ENCODE assay signal across 1 cellular context in genomic region chr10:95480901-95481491, GRCh38.
TF ChIP-seq lines count a peak whose summit lies in the region.

No MANE protein-coding gene starts in this region.

TF ChIP-seq in WTC11, 78 proteins besides CTCF, POLR2A, EP300 and RAD21 (continued from another document):
- no peak for TF ChIP-seq ARID4B (CRISPR knock-in tag; IDR thresholded peaks at IDR 0.05; ENCODE audit: borderline replicate concordance)
- TF ChIP-seq PRRX2 (CRISPR knock-in tag; IDR thresholded peaks at IDR 0.05): no peak
- no peak for TF ChIP-seq TEAD4 (CRISPR knock-in tag; IDR thresholded peaks at IDR 0.05)
- TF ChIP-seq SOX15 (CRISPR knock-in tag; IDR thresholded peaks at IDR 0.05): no peak
- TF ChIP-seq RELA (CRISPR knock-in tag; IDR thresholded peaks at IDR 0.05; ENCODE audit: borderline replicate concordance): no peak
- TF ChIP-seq, protein P1, sequence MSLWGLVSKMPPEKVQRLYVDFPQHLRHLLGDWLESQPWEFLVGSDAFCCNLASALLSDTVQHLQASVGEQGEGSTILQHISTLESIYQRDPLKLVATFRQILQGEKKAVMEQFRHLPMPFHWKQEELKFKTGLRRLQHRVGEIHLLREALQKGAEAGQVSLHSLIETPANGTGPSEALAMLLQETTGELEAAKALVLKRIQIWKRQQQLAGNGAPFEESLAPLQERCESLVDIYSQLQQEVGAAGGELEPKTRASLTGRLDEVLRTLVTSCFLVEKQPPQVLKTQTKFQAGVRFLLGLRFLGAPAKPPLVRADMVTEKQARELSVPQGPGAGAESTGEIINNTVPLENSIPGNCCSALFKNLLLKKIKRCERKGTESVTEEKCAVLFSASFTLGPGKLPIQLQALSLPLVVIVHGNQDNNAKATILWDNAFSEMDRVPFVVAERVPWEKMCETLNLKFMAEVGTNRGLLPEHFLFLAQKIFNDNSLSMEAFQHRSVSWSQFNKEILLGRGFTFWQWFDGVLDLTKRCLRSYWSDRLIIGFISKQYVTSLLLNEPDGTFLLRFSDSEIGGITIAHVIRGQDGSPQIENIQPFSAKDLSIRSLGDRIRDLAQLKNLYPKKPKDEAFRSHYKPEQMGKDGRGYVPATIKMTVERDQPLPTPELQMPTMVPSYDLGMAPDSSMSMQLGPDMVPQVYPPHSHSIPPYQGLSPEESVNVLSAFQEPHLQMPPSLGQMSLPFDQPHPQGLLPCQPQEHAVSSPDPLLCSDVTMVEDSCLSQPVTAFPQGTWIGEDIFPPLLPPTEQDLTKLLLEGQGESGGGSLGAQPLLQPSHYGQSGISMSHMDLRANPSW (CRISPR knock-in tag; conservative IDR thresholded peaks at IDR 0.05; ENCODE audit: low read depth): no peak
- no peak for TF ChIP-seq HMGXB4 (CRISPR knock-in tag; IDR thresholded peaks at IDR 0.05)
